In the genomic region with DNA sequence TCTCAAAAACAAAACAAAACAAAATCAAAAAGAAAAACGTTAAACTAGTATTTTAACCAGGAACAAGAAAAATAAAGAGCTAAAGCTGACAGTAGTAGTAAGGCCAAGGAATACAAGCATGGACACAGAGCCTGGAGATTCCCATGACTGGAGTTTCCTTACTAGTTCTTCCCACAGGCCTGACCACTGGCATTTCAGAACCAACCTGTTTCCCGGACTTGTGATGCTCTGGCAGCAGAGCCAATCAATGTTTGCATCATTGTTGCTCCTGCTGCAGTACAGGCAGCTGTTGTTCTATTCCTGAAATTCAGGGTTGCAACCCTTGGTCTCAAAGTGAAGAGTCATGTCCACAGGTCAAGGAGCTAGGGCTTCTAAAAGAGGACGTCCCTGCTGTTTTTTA, we compare ENCODE assay signal across 32 cellular contexts.
"Had no signal": no experiment of that assay in that cellular context is flagged by ENCODE, and none has a peak within 500 bp of the region (broad histone marks: within the 10 kb centered on the region; RNA-seq: fewer than 3 reads in every experiment).

No MANE protein-coding gene starts in this region.

- H3K9me3 ChIP-seq: ascending aorta, esophagus muscularis mucosa, gastrocnemius medialis, heart left ventricle had no signal

- H3K27ac Mint-ChIP-seq: activated CD4-positive, alpha-beta memory T cell treated with anti-CD3 and anti-CD28 coated beads, Interleukin-2, amount 10 ng/mL, durations not matched to agents 7 days and 5 days; activated CD4-positive, alpha-beta T cell treated with anti-CD3 and anti-CD28 coated beads for 36 hours; activated CD4-positive, alpha-beta T cell treated with anti-CD3 and anti-CD28 coated beads, Interleukin-2, amount 10 ng/mL, durations not matched to agents 24 days and 14 days; activated naive CD4-positive, alpha-beta T cell treated with anti-CD3 and anti-CD28 coated beads, Interleukin-2, amount 10 ng/mL, durations not matched to agents 7 days and 5 days; activated naive CD4-positive, alpha-beta T cell treated with anti-CD3 and anti-CD28 coated beads, Interleukin-2, amount 50 U/mL, for 72 hours; activated naive CD8-positive, alpha-beta T cell treated with anti-CD3 and anti-CD28 coated beads, Interleukin-2, amount 10 ng/mL, durations not matched to agents 7 days and 5 days; activated T-cell treated with anti-CD3 and anti-CD28 coated beads, Interleukin-2, amount 50 U/mL, for 24 hours; activated T-cell treated with anti-CD3 and anti-CD28 coated beads, Interleukin-2, amount 50 U/mL, for 72 hours; brain; dendritic cell treated with granulocyte-macrophage colony-stimulating factor and Interleukin-4, amounts not matched to agents 40 ng/mL and 50 ng/mL, for 4 days; endodermal cell; T-helper 17 cell; T-helper 2 cell treated with Interferon-gamma antibody and Interleukin-4, amounts not matched to agents 5 μg/mL and 100 μg/mL, for 36 hours had no signal

- H3K36me3 ChIP-seq: ascending aorta, esophagus muscularis mucosa, gastrocnemius medialis, heart left ventricle had no signal

- ATAC-seq: activated CD4-positive, alpha-beta T cell treated with anti-CD3 and anti-CD28 coated beads for 36 hours; activated naive CD4-positive, alpha-beta T cell treated with anti-CD3 and anti-CD28 coated beads, Interleukin-2, amount 50 U/mL, for 72 hours; activated T-cell treated with anti-CD3 and anti-CD28 coated beads, Interleukin-2, amount 50 U/mL, for 72 hours; foreskin keratinocyte; gastrocnemius medialis; heart left ventricle; T-helper 17 cell had no signal

- H3K27me3 ChIP-seq: ascending aorta, dorsolateral prefrontal cortex, esophagus muscularis mucosa, foreskin keratinocyte, gastrocnemius medialis, heart left ventricle had no signal

- H3K9me3 Mint-ChIP-seq: activated CD4-positive, alpha-beta memory T cell treated with anti-CD3 and anti-CD28 coated beads, Interleukin-2, amount 10 ng/mL, durations not matched to agents 7 days and 5 days; activated CD4-positive, alpha-beta T cell treated with anti-CD3 and anti-CD28 coated beads, Interleukin-2, amount 10 ng/mL, durations not matched to agents 24 days and 14 days; activated naive CD4-positive, alpha-beta T cell treated with anti-CD3 and anti-CD28 coated beads, Interleukin-2, amount 10 ng/mL, durations not matched to agents 7 days and 5 days; activated naive CD4-positive, alpha-beta T cell treated with anti-CD3 and anti-CD28 coated beads, Interleukin-2, amount 50 U/mL, for 72 hours; activated naive CD8-positive, alpha-beta T cell treated with anti-CD3 and anti-CD28 coated beads, Interleukin-2, amount 10 ng/mL, durations not matched to agents 7 days and 5 days; activated T-cell treated with anti-CD3 and anti-CD28 coated beads, Interleukin-2, amount 50 U/mL, for 24 hours; brain; central memory CD8-positive, alpha-beta T cell; dendritic cell treated with granulocyte-macrophage colony-stimulating factor and Interleukin-4, amounts not matched to agents 40 ng/mL and 50 ng/mL, for 4 days; endodermal cell; T-helper 2 cell treated with Interferon-gamma antibody and Interleukin-4, amounts not matched to agents 5 μg/mL and 100 μg/mL, for 36 hours had no signal

- H3K4me1 Mint-ChIP-seq: activated CD4-positive, alpha-beta memory T cell treated with anti-CD3 and anti-CD28 coated beads, Interleukin-2, amount 10 ng/mL, durations not matched to agents 7 days and 5 days; activated CD4-positive, alpha-beta T cell treated with anti-CD3 and anti-CD28 coated beads for 36 hours; activated CD4-positive, alpha-beta T cell treated with anti-CD3 and anti-CD28 coated beads, Interleukin-2, amount 10 ng/mL, durations not matched to agents 24 days and 14 days; activated naive CD4-positive, alpha-beta T cell treated with anti-CD3 and anti-CD28 coated beads, Interleukin-2, amount 10 ng/mL, durations not matched to agents 7 days and 5 days; activated naive CD8-positive, alpha-beta T cell treated with anti-CD3 and anti-CD28 coated beads, Interleukin-2, amount 10 ng/mL, durations not matched to agents 7 days and 5 days; brain; central memory CD8-positive, alpha-beta T cell; endodermal cell; T-helper 17 cell had no signal

- H3K4me3 ChIP-seq: ascending aorta, coronary artery, dorsolateral prefrontal cortex, esophagus muscularis mucosa, gastrocnemius medialis, heart left ventricle had no signal

- DNase-seq: activated CD4-positive, alpha-beta memory T cell treated with anti-CD3 and anti-CD28 coated beads, Interleukin-2, amount 10 ng/mL, durations not matched to agents 7 days and 5 days; activated CD4-positive, alpha-beta T cell treated with anti-CD3 and anti-CD28 coated beads for 36 hours; activated CD4-positive, alpha-beta T cell treated with anti-CD3 and anti-CD28 coated beads, Interleukin-2, amount 10 ng/mL, durations not matched to agents 24 days and 14 days; activated CD4-positive, CD25-positive, alpha-beta regulatory T cell; activated CD4-positive, CD25-positive, alpha-beta regulatory T cell treated with anti-CD3 and anti-CD28 coated beads, Interleukin-2, amount 50 U/mL, for 72 hours; activated CD8-positive, alpha-beta memory T cell treated with anti-CD3 and anti-CD28 coated beads, Interleukin-2, amount 50 U/mL, for 48 hours; activated gamma-delta T cell; activated naive CD4-positive, alpha-beta T cell; activated naive CD4-positive, alpha-beta T cell treated with anti-CD3 and anti-CD28 coated beads, Interleukin-2, amount 10 ng/mL, durations not matched to agents 7 days and 5 days; activated naive CD8-positive, alpha-beta T cell treated with anti-CD3 and anti-CD28 coated beads, Interleukin-2, amount 10 ng/mL, durations not matched to agents 7 days and 5 days; activated T-cell treated with anti-CD3 and anti-CD28 coated beads for 4 hours; activated T-cell treated with anti-CD3 and anti-CD28 coated beads, Interleukin-2, amount 50 U/mL, for 24 hours; activated T-cell treated with anti-CD3 and anti-CD28 coated beads, Interleukin-2, amount 50 U/mL, for 72 hours; dorsolateral prefrontal cortex; effector memory CD4-positive, alpha-beta T cell; endodermal cell; erythroblast; foreskin keratinocyte; gastrocnemius medialis; glutamatergic neuron; heart left ventricle; T-helper 1 cell; T-helper 17 cell; T1000 had no signal

- H3K27ac ChIP-seq: ascending aorta, coronary artery, dorsolateral prefrontal cortex, esophagus muscularis mucosa, foreskin keratinocyte, gastrocnemius medialis, heart left ventricle had no signal

- H3K4me3 Mint-ChIP-seq: activated CD4-positive, alpha-beta memory T cell treated with anti-CD3 and anti-CD28 coated beads, Interleukin-2, amount 10 ng/mL, durations not matched to agents 7 days and 5 days; activated CD4-positive, alpha-beta T cell treated with anti-CD3 and anti-CD28 coated beads for 36 hours; activated CD4-positive, alpha-beta T cell treated with anti-CD3 and anti-CD28 coated beads, Interleukin-2, amount 10 ng/mL, durations not matched to agents 24 days and 14 days; activated naive CD4-positive, alpha-beta T cell treated with anti-CD3 and anti-CD28 coated beads, Interleukin-2, amount 10 ng/mL, durations not matched to agents 7 days and 5 days; activated naive CD8-positive, alpha-beta T cell treated with anti-CD3 and anti-CD28 coated beads, Interleukin-2, amount 10 ng/mL, durations not matched to agents 7 days and 5 days; activated T-cell treated with anti-CD3 and anti-CD28 coated beads, Interleukin-2, amount 50 U/mL, for 24 hours; activated T-cell treated with anti-CD3 and anti-CD28 coated beads, Interleukin-2, amount 50 U/mL, for 72 hours; brain; central memory CD8-positive, alpha-beta T cell; dendritic cell treated with granulocyte-macrophage colony-stimulating factor and Interleukin-4, amounts not matched to agents 40 ng/mL and 50 ng/mL, for 4 days; endodermal cell; T-helper 17 cell; T-helper 2 cell treated with Interferon-gamma antibody and Interleukin-4, amounts not matched to agents 5 μg/mL and 100 μg/mL, for 36 hours had no signal

- H3K27me3 Mint-ChIP-seq: activated CD4-positive, alpha-beta memory T cell treated with anti-CD3 and anti-CD28 coated beads, Interleukin-2, amount 10 ng/mL, durations not matched to agents 7 days and 5 days; activated CD4-positive, alpha-beta T cell treated with anti-CD3 and anti-CD28 coated beads for 36 hours; activated CD4-positive, alpha-beta T cell treated with anti-CD3 and anti-CD28 coated beads, Interleukin-2, amount 10 ng/mL, durations not matched to agents 24 days and 14 days; activated naive CD4-positive, alpha-beta T cell treated with anti-CD3 and anti-CD28 coated beads, Interleukin-2, amount 10 ng/mL, durations not matched to agents 7 days and 5 days; activated naive CD8-positive, alpha-beta T cell treated with anti-CD3 and anti-CD28 coated beads, Interleukin-2, amount 10 ng/mL, durations not matched to agents 7 days and 5 days; activated T-cell treated with anti-CD3 and anti-CD28 coated beads, Interleukin-2, amount 50 U/mL, for 24 hours; brain; central memory CD8-positive, alpha-beta T cell; dendritic cell treated with granulocyte-macrophage colony-stimulating factor and Interleukin-4, amounts not matched to agents 40 ng/mL and 50 ng/mL, for 4 days; T-helper 17 cell had no signal

- H3K4me1 ChIP-seq: ascending aorta, esophagus muscularis mucosa, gastrocnemius medialis, heart left ventricle had no signal

- H3K36me3 Mint-ChIP-seq: activated naive CD4-positive, alpha-beta T cell treated with anti-CD3 and anti-CD28 coated beads, Interleukin-2, amount 10 ng/mL, durations not matched to agents 7 days and 5 days; activated naive CD4-positive, alpha-beta T cell treated with anti-CD3 and anti-CD28 coated beads, Interleukin-2, amount 50 U/mL, for 72 hours; activated naive CD8-positive, alpha-beta T cell treated with anti-CD3 and anti-CD28 coated beads, Interleukin-2, amount 10 ng/mL, durations not matched to agents 7 days and 5 days; brain had no signal
